23 cellular contexts compared by ENCODE assay signal in genomic region chr6:15109338-15110090, GRCh38.
DNase-seq lines count a peak whose midpoint lies in the region; ATAC-seq, FAIRE-seq and TF ChIP-seq lines count a peak whose summit lies in the region.
"Had no signal": no experiment of that assay in that cellular context is flagged by ENCODE, and none has a peak within 500 bp of the region (broad histone marks: within the 10 kb centered on the region; RNA-seq: fewer than 3 reads in every experiment).

No MANE protein-coding gene starts in this region.

- no peak overlapping the region for H3K4me3 ChIP-seq in NB4 (ENCODE audit: low read depth, low read length)
- H3K4me3 ChIP-seq in cardiac fibroblast (replicated peaks in 1 of 2; ENCODE audit: low read depth in 2 of 2, low read length in 2 of 2), result no peak overlapping the region
- H3K4me3 ChIP-seq in HepG2 (replicated peaks in 1 of 3; ENCODE audit: insufficient read depth in 1 of 3, low read depth in 2 of 3, low read length in 3 of 3), result no peak overlapping the region
- H3K4me3 ChIP-seq: colonic mucosa, esophagus squamous epithelium, suprapubic skin had no signal

- peaks cover 2 to 3% of the 10 kb centered on the region in 2 donors for H3K9me3 Mint-ChIP-seq in activated T-cell treated with anti-CD3 and anti-CD28 coated beads, Interleukin-2, amount 50 U/mL, for 72 hours

- no peak overlapping the region for H3K27ac Mint-ChIP-seq in activated T-cell treated with anti-CD3 and anti-CD28 coated beads, Interleukin-2, amount 50 U/mL, for 72 hours
- H3K27ac Mint-ChIP-seq: activated naive CD8-positive, alpha-beta T cell treated with anti-CD3 and anti-CD28 coated beads, Interleukin-2, amount 10 ng/mL, durations not matched to agents 7 days and 5 days; activated T-helper 17 cell treated with anti-CD3 and anti-CD28 coated beads, Interleukin-2, amount 50 U/mL, for 72 hours; brain; mesothelial cell of epicardium; natural killer cell; stimulated activated effector memory CD8-positive, alpha-beta T cell treated with anti-CD3 and anti-CD28 coated beads, Interleukin-12 subunit alpha, Interleukin-12 subunit beta, amount 100 ng/mL, for 72 hours; T-cell had no signal

- CTCF ChIA-PET in HepG2 (lab: Yijun Ruan, JAX; ENCODE audit: low intra/inter-chr PET ratio, low total read pairs), result no interaction called here

- H3K79me2 ChIP-seq in HepG2 (ENCODE audit: insufficient read depth, low read length), result no peaks in the 10 kb centered on the region

- H3K36me3 Mint-ChIP-seq in activated T-cell treated with anti-CD3 and anti-CD28 coated beads, Interleukin-2, amount 50 U/mL, for 72 hours (ENCODE audit: insufficient read depth in 2 of 2), result peaks cover 0 to 4% of the 10 kb centered on the region in 2 donors
- H3K36me3 Mint-ChIP-seq: brain, natural killer cell had no signal

- no peaks in the 10 kb centered on the region for H3K4me1 ChIP-seq in HepG2 (ENCODE audit: insufficient read depth, low read length)
- H3K4me1 ChIP-seq: colonic mucosa, suprapubic skin had no signal

- no peak for ATAC-seq in HepG2
- ATAC-seq in activated T-cell treated with anti-CD3 and anti-CD28 coated beads, Interleukin-2, amount 50 U/mL, for 72 hours (replicated peaks in 1 of 2), result no peak
- ATAC-seq in HG03045 (IDR thresholded peaks at IDR 0.05; ENCODE audit: unreplicated experiment), result no peak
- ATAC-seq in GM19452 (IDR thresholded peaks at IDR 0.05; ENCODE audit: unreplicated experiment), result no peak
- ATAC-seq: activated T-helper 17 cell treated with anti-CD3 and anti-CD28 coated beads, Interleukin-2, amount 50 U/mL, for 72 hours; left colon; stimulated activated effector memory CD8-positive, alpha-beta T cell treated with anti-CD3 and anti-CD28 coated beads, Interleukin-12 subunit alpha, Interleukin-12 subunit beta, amount 100 ng/mL, for 72 hours; T-cell had no signal

- no peak overlapping the region for H3K4me2 ChIP-seq in HepG2 (ENCODE audit: low read depth, low read length)

- TF ChIP-seq POLR2A in NB4 (IDR thresholded peaks at IDR 0.05; ENCODE audit: extremely low read depth, insufficient read length), result no peak
- TF ChIP-seq POLR2A in HepG2 (IDR thresholded peaks at IDR 0.05; ENCODE audit: insufficient read depth in 1 of 2, low read depth in 2 of 2, low read length in 2 of 2), result no peak

- in situ Hi-C loops in HepG2 (cut with HindIII; ENCODE audit: extremely low pct_ligation_motif_present, low pct_unique_long_range_greater_than_20kb), result no loop called here

- H3K9me3 ChIP-seq in HepG2 (ENCODE audit: low read length), result no peaks in the 10 kb centered on the region
- H3K9me3 ChIP-seq: colonic mucosa, suprapubic skin had no signal

- no peaks in the 10 kb centered on the region for H4K20me1 ChIP-seq in HepG2 (ENCODE audit: insufficient read depth, low read length)

- 85% methylated on average over 12 of the region's 12 CpGs for WGBS in HepG2 (ENCODE audit: low lambda C conversion rate)

- no TSS peak for BruUV-seq in HepG2 (replicated peaks; lab: Mats Ljungman, UMichigan)

- no peaks in the 10 kb centered on the region for H3K36me3 ChIP-seq in HepG2 (replicated peaks in 1 of 2; ENCODE audit: control insufficient read depth in 1 of 2, insufficient read depth in 2 of 2, low read length in 2 of 2)
- H3K36me3 ChIP-seq: colonic mucosa, esophagus squamous epithelium, suprapubic skin had no signal

- TF ChIP-seq EP300 in HepG2 (IDR thresholded peaks at IDR 0.05; ENCODE audit: low read depth in 2 of 2, low read length in 2 of 2) (no peak), HepG2 (CRISPR knock-in tag; IDR thresholded peaks at IDR 0.05; ENCODE audit: borderline replicate concordance) (no peak)

- H2AFZ ChIP-seq in HepG2 (ENCODE audit: low read length), result no peak overlapping the region

- no peak overlapping the region for H3K27ac ChIP-seq in HepG2 (ENCODE audit: extremely low read length, insufficient read depth, low read length)
- H3K27ac ChIP-seq: colonic mucosa, esophagus squamous epithelium, suprapubic skin had no signal

- no peak for FAIRE-seq in HepG2 (lab: Jason Lieb, UNC)
- FAIRE-seq: urothelium cell line had no signal

- peaks cover 0 to 5% of the 10 kb centered on the region in 2 experiments; a peak in 1 of 5 replicates for H3K27me3 ChIP-seq in HepG2 (ENCODE audit: control insufficient read depth in 1 of 2, insufficient read depth in 2 of 2, low read length in 2 of 2)
- H3K27me3 ChIP-seq: colonic mucosa, esophagus squamous epithelium, suprapubic skin had no signal

- intact Hi-C loops in HepG2 (cut with micrococcal nuclease; ENCODE audit: unreplicated experiment), result no loop called here

- TF ChIP-seq CTCF in NB4 (IDR thresholded peaks at IDR 0.05; ENCODE audit: low read depth, low read length), result no peak
- no peak for TF ChIP-seq CTCF in cardiac fibroblast (IDR thresholded peaks at IDR 0.05; ENCODE audit: low read depth, low read length)
- TF ChIP-seq CTCF in HepG2 (CRISPR knock-in tag; IDR thresholded peaks at IDR 0.05), result no peak

- no peaks in the 10 kb centered on the region for H3K27me3 Mint-ChIP-seq in activated T-cell treated with anti-CD3 and anti-CD28 coated beads, Interleukin-2, amount 50 U/mL, for 72 hours (ENCODE audit: low read depth)
- H3K27me3 Mint-ChIP-seq: activated naive CD8-positive, alpha-beta T cell treated with anti-CD3 and anti-CD28 coated beads, Interleukin-2, amount 10 ng/mL, durations not matched to agents 7 days and 5 days; activated T-helper 17 cell treated with anti-CD3 and anti-CD28 coated beads, Interleukin-2, amount 50 U/mL, for 72 hours had no signal

- DNase-seq in AML-193 (lab: John Stamatoyannopoulos, UW) (peak; percentile 83 to 88), NB4 (ENCODE audit: low read depth) (peak; percentile 82), cardiac fibroblast (ENCODE audit: low read depth in 2 of 2) (peak; percentile 7 to 11), HepG2 (ENCODE audit: low spot score) (no peak)
- no peak for DNase-seq in activated T-cell treated with anti-CD3 and anti-CD28 coated beads, Interleukin-2, amount 50 U/mL, for 72 hours
- no peak for DNase-seq in activated CD8-positive, alpha-beta memory T cell treated with anti-CD3 and anti-CD28 coated beads, Interleukin-2, amount 50 U/mL, for 48 hours
- DNase-seq: activated CD4-positive, alpha-beta T cell treated with anti-CD3 and anti-CD28 coated beads for 4 hours; activated naive CD8-positive, alpha-beta T cell treated with anti-CD3 and anti-CD28 coated beads, Interleukin-2, amount 10 ng/mL, durations not matched to agents 7 days and 5 days; colonic mucosa; esophagus squamous epithelium; left colon; natural killer cell; NCI-H1436; T-cell had no signal

- POLR2A ChIA-PET in HepG2 (lab: Yijun Ruan, JAX), result no interaction called here

- H3K4me3 Mint-ChIP-seq in activated T-cell treated with anti-CD3 and anti-CD28 coated beads, Interleukin-2, amount 50 U/mL, for 72 hours, result no peak overlapping the region
- H3K4me3 Mint-ChIP-seq: activated naive CD8-positive, alpha-beta T cell treated with anti-CD3 and anti-CD28 coated beads, Interleukin-2, amount 10 ng/mL, durations not matched to agents 7 days and 5 days; activated T-helper 17 cell treated with anti-CD3 and anti-CD28 coated beads, Interleukin-2, amount 50 U/mL, for 72 hours; brain; CD14-positive monocyte; mesothelial cell of epicardium; natural killer cell; stimulated activated effector memory CD8-positive, alpha-beta T cell treated with anti-CD3 and anti-CD28 coated beads, Interleukin-12 subunit alpha, Interleukin-12 subunit beta, amount 100 ng/mL, for 72 hours; T-cell had no signal

- H3K9ac ChIP-seq in HepG2 (ENCODE audit: insufficient read depth, low read depth, low read length), result no peak overlapping the region

- TF ChIP-seq RAD21 in HepG2 (CRISPR knock-in tag; IDR thresholded peaks at IDR 0.05), result no peak

- peaks cover 4% of the 10 kb centered on the region for H3K4me1 Mint-ChIP-seq in activated T-cell treated with anti-CD3 and anti-CD28 coated beads, Interleukin-2, amount 50 U/mL, for 72 hours (ENCODE audit: low read depth)

TF ChIP-seq in HepG2, 621 proteins besides CTCF, POLR2A, EP300 and RAD21:
- TF ChIP-seq, protein P1, sequence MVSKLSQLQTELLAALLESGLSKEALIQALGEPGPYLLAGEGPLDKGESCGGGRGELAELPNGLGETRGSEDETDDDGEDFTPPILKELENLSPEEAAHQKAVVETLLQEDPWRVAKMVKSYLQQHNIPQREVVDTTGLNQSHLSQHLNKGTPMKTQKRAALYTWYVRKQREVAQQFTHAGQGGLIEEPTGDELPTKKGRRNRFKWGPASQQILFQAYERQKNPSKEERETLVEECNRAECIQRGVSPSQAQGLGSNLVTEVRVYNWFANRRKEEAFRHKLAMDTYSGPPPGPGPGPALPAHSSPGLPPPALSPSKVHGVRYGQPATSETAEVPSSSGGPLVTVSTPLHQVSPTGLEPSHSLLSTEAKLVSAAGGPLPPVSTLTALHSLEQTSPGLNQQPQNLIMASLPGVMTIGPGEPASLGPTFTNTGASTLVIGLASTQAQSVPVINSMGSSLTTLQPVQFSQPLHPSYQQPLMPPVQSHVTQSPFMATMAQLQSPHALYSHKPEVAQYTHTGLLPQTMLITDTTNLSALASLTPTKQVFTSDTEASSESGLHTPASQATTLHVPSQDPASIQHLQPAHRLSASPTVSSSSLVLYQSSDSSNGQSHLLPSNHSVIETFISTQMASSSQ (IDR thresholded peaks at IDR 0.05; ENCODE audit: low read depth), result no peak
- TF ChIP-seq, protein P1 (CRISPR knock-in tag; IDR thresholded peaks at IDR 0.05; ENCODE audit: borderline replicate concordance), result no peak
- TF ChIP-seq MAFK (conservative IDR thresholded peaks at IDR 0.05 in 1 of 2, IDR thresholded peaks at IDR 0.05 in 1 of 2; ENCODE audit: low read length in 2 of 2), result peak; percentile 3 to 55; a peak in 2 of 4 replicates

Comparison
In these comparisons a context has a peak if more than half of its experiments do, and no peak if none do; other contexts are left out.
1. DNase-seq: peak in AML-193 (2 of 2), NB4 (single experiment) and cardiac fibroblast (2 of 2); none in HepG2 (single experiment), activated T-cell treated with anti-CD3 and anti-CD28 coated beads, Interleukin-2, amount 50 U/mL, for 72 hours (0 of 2) and activated CD8-positive, alpha-beta memory T cell treated with anti-CD3 and anti-CD28 coated beads, Interleukin-2, amount 50 U/mL, for 48 hours (single experiment).